In the genomic region with DNA sequence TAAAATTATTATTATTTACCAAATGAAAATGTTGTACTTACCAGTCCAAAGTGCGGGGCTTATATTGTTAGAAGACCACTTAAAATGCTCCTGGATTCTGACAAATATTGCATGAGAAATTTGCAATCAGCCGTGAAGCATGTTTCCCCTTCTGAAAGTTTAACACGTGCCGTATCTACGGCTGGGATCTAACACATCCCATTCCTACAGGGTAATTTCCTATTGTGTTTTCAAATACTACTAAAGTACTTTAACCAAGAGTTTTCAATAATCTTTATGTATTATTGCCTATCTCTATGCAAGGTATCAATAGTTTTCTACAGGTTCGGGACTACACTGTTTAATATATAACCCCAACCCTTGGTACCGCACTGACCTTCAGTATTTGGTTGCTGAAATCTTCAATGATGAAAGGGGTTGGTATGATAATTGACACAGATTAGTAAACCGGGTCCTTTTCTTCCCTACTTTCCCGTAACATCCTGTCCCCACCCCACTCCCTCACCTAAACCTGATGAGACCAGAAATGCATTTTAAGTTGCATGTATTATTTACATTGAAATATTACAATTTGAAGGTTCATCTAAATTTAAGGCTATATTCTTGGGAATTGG, we compare ENCODE assay signal across 8 cellular contexts. TPM values are rescaled to one million over a fixed set of nuclear protein-coding genes. Genes with fewer than 3 reads are reported as not detected.
DNase-seq lines count a peak whose midpoint lies in the region; ATAC-seq and TF ChIP-seq lines count a peak whose summit lies in the region.

No MANE protein-coding gene starts in this region.

- no peaks in the 10 kb centered on the region for H3K27me3 ChIP-seq in HCT116 (ENCODE audit: insufficient read depth, low read length)
- H3K27me3 ChIP-seq in left lung = no peaks in the 10 kb centered on the region
- H3K27me3 ChIP-seq in upper lobe of right lung = no peaks in the 10 kb centered on the region

- no peak for TF ChIP-seq POLR2A in HCT116 (IDR thresholded peaks at IDR 0.05; ENCODE audit: borderline replicate concordance, extremely low read depth, insufficient read depth, insufficient read length)

- no peaks in the 10 kb centered on the region for H3K9me2 ChIP-seq in HCT116 (ENCODE audit: insufficient read depth)

- no peaks in the 10 kb centered on the region for H4K20me1 ChIP-seq in HCT116 (ENCODE audit: insufficient read depth)

- H2AFZ ChIP-seq in HCT116 (ENCODE audit: low read depth, low read length, poor library complexity, severe bottlenecking) = no peak overlapping the region

- RAD21 ChIA-PET in HCT116 (lab: Charles Lee; ENCODE audit: low non-redundant PET in 1 of 2, low total read pairs in 2 of 2, uncharacterized antibody in 2 of 2, unreplicated experiment in 2 of 2) = interaction anchor here in 1 of 2 experiments (0.8 kb wide), 1 partner anchor 18 kb away, joined by 3 read pairs; no protein-coding TSS in a partner anchor

- H3K9ac ChIP-seq in HCT116 (ENCODE audit: low read length) = peak overlapping the region; percentile 76

- peak overlapping the region; percentile 65 to 71 for H3K4me3 ChIP-seq in HCT116 (replicated peaks in 1 of 2; ENCODE audit: low read depth in 1 of 2, low read length in 2 of 2)
- peak overlapping the region; percentile 23 to 65 for H3K4me3 ChIP-seq in left lung
- peak overlapping the region; percentile 57 for H3K4me3 ChIP-seq in upper lobe of right lung

- CTCF ChIA-PET in HCT116 (lab: Charles Lee) = interaction anchor here (1.0 kb wide), 1 partner anchor 8 kb away, joined by 3 read pairs; no protein-coding TSS in a partner anchor

- TF ChIP-seq CTCF in 22Rv1 (IDR thresholded peaks at IDR 0.05) = no peak
- TF ChIP-seq CTCF in HCT116 (IDR thresholded peaks at IDR 0.05 in 2 of 3, conservative IDR thresholded peaks at IDR 0.05 in 1 of 3; ENCODE audit: borderline replicate concordance in 1 of 3, insufficient read depth in 1 of 3, low read depth in 2 of 3, low read length in 2 of 3) = no peak
- no peak for TF ChIP-seq CTCF in left lung (IDR thresholded peaks at IDR 0.05)
- no peak for TF ChIP-seq CTCF in upper lobe of right lung (IDR thresholded peaks at IDR 0.05)

- POLR2A ChIA-PET in HCT116 (lab: Charles Lee) = interaction anchor here (0.8 kb wide), 3 partner anchors 13 to 621 kb away, joined by 3 to 7 read pairs (median 3); no protein-coding TSS in a partner anchor

- no peaks in the 10 kb centered on the region for H3K9me3 ChIP-seq in HCT116 (ENCODE audit: control insufficient read depth in 1 of 2, insufficient read depth in 1 of 2, low read depth in 1 of 2, low read length in 2 of 2)
- no peaks in the 10 kb centered on the region for H3K9me3 ChIP-seq in left lung
- H3K9me3 ChIP-seq in upper lobe of right lung = no peaks in the 10 kb centered on the region

- TSS peak; percentile 83 for BruUV-seq in HCT116 (replicated peaks; lab: Mats Ljungman, UMichigan)

- H3K27ac ChIP-seq in 22Rv1 (peak overlapping the region; percentile 43; the same call in 1 of the 2 replicates), HCT116 (ENCODE audit: low read depth, low read length) (peak overlapping the region; percentile 59; the same call in 1 of the 2 replicates), left lung (peak overlapping the region; percentile 64 to 87), upper lobe of right lung (peak overlapping the region; percentile 80)

- DNase-seq in HCT116 (ENCODE audit: low read depth, low spot score) (no peak), amniotic epithelial cell (ENCODE audit: low read depth) (peak; percentile 7), left lung (no peak), upper lobe of right lung (no peak), midbrain (lab: John Stamatoyannopoulos, UW) (no peak), AG08395 (ENCODE audit: low spot score) (no peak), NCI-H2171 treated with DMSO at 0.1 percent for 48 hours (lab: John Stamatoyannopoulos, UW) (no peak)

- ATAC-seq in HCT116 (no peak), left lung (no peak), upper lobe of right lung (no peak)

- peak overlapping the region; percentile 66 for H3K4me2 ChIP-seq in HCT116 (ENCODE audit: low read length)

- H3K79me2 ChIP-seq in HCT116 (ENCODE audit: insufficient read depth, low read length) = peaks cover 35% of the 10 kb centered on the region

- H3K36me3 ChIP-seq in HCT116 (ENCODE audit: control insufficient read depth in 1 of 2, insufficient read depth in 2 of 2, low read length in 2 of 2) (no peaks in the 10 kb centered on the region), left lung (no peaks in the 10 kb centered on the region), upper lobe of right lung (no peaks in the 10 kb centered on the region)

- no peak for TF ChIP-seq RAD21 in HCT116 (IDR thresholded peaks at IDR 0.05; ENCODE audit: low read depth)

- intact Hi-C loops in HCT116 (cut with micrococcal nuclease) (loop anchor here (5.0 kb wide), 1 partner anchor 312 kb away; no protein-coding TSS in a partner anchor), left lung (cut with DNase I) (no loop called here), upper lobe of right lung (cut with DNase I) (no loop called here)

- H3K4me1 ChIP-seq in HCT116 (ENCODE audit: control insufficient read depth in 1 of 2, insufficient read depth in 2 of 2, low read length in 2 of 2) (peaks cover 5 to 18% of the 10 kb centered on the region in 2 experiments; a peak in 3 of 4 replicates), left lung (peaks cover 0 to 11% of the 10 kb centered on the region in 2 donors), upper lobe of right lung (no peaks in the 10 kb centered on the region)

TF ChIP-seq in HCT116, 20 proteins besides CTCF, POLR2A, EP300 and RAD21:
- TF ChIP-seq, protein P1, sequence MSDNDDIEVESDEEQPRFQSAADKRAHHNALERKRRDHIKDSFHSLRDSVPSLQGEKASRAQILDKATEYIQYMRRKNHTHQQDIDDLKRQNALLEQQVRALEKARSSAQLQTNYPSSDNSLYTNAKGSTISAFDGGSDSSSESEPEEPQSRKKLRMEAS (IDR thresholded peaks at IDR 0.05) = peak; percentile 21; the same call in 1 of the 2 replicates
- TF ChIP-seq POLR2AphosphoS5 (IDR thresholded peaks at IDR 0.05; ENCODE audit: low read depth, low read length) = no peak

RNA-seq across cellular contexts. Expression of a gene that starts 0.8 kb away (rescaled TPM):
- total RNA-seq in HCT116 (2021; ENCODE audit: unreplicated experiment) (16.3 TPM), left lung (10 to 100 TPM; 16.4 to 22.7 TPM), upper lobe of right lung (21.9 TPM)
- 4.7 and 5.1 TPM in 2 replicates for polyA plus RNA-seq in HCT116 (2012)
